In the genomic region with DNA sequence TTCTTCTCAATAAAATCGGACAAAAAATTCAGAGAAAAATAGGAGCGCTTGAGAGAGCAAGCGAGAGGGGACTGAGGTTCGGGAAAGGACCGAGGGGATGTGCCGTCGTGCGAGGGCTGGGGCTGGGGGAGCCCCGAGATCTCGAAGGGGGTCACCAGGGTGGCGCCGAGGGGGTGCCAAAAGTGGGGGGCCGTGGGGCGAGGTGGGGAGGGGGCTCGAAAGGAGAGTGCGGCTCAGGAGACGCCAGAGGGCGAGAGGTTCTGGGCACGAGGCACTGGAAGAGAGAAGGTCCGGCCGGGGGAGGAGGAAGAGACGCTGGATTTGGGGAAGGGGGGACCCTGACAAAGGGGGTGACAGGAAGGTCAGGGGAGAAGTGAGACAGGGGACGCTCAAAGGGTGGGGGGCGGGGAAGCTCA, we compare ENCODE assay signal across 8 cellular contexts. TPM values are rescaled to one million over a fixed set of nuclear protein-coding genes. Genes with fewer than 3 reads are reported as not detected.
DNase-seq lines count a peak whose midpoint lies in the region; ATAC-seq, FAIRE-seq and TF ChIP-seq lines count a peak whose summit lies in the region.

No MANE protein-coding gene starts in this region.

- in situ Hi-C loops in K562 (cut with MboI): no loop called here

- TF ChIP-seq CTCF in KMS-11 (conservative IDR thresholded peaks at IDR 0.05; ENCODE audit: low read depth, low read length) (no peak), K562 (IDR thresholded peaks at IDR 0.05 in 2 of 3, conservative IDR thresholded peaks at IDR 0.05 in 1 of 3; ENCODE audit: insufficient read depth in 2 of 3, low read depth in 1 of 3, low read length in 3 of 3) (no peak), kidney epithelial cell (IDR thresholded peaks at IDR 0.05; ENCODE audit: insufficient read depth, low read length, poor library complexity, severe bottlenecking) (no peak)

- BruUV-seq in K562 (replicated peaks; lab: Mats Ljungman, UMichigan): no TSS peak

- peaks cover 0 to 1% of the 10 kb centered on the region in 2 donors for H3K36me3 Mint-ChIP-seq in CD4-positive, alpha-beta memory T cell

- H3K9me3 ChIP-seq in CD4-positive, alpha-beta memory T cell (ENCODE audit: control insufficient read depth in 1 of 2, low read length in 2 of 2): no peaks in the 10 kb centered on the region
- H3K9me3 ChIP-seq in K562 (replicated peaks; ENCODE audit: control insufficient read depth, insufficient read depth, low read depth, low read length) (peaks cover 4% of the 10 kb centered on the region), subcutaneous abdominal adipose tissue (ENCODE audit: control insufficient read depth in 5 of 5, low read length in 5 of 5) (no peaks in the 10 kb centered on the region)

- H3K9ac ChIP-seq in KMS-11 (peak overlapping the region; percentile 92), K562 (ENCODE audit: insufficient read depth in 1 of 2, low read depth in 2 of 2, low read length in 2 of 2) (peak overlapping the region; percentile 81 to 95), subcutaneous abdominal adipose tissue (ENCODE audit: low read length in 5 of 5) (peak overlapping the region in 3 of 5 donors; percentile 64 to 75 (median 65))

- H3K4me3 Mint-ChIP-seq in CD4-positive, alpha-beta memory T cell: peak overlapping the region; percentile 70 to 89 (median 80)

- H3K4me2 ChIP-seq in KMS-11: peak overlapping the region; percentile 93; the same call in 1 of the 2 replicates
- peak overlapping the region; percentile 72; the same call in 1 of the 2 replicates for H3K4me2 ChIP-seq in K562 (ENCODE audit: insufficient read depth, low read length)

- H3K27me3 Mint-ChIP-seq in CD4-positive, alpha-beta memory T cell: peaks cover 41 to 51% of the 10 kb centered on the region in 2 donors

- H3K27me3 ChIP-seq in CD4-positive, alpha-beta memory T cell (ENCODE audit: insufficient read depth, low read length): peaks cover 29% of the 10 kb centered on the region
- H3K27me3 ChIP-seq in KMS-11 (ENCODE audit: insufficient read depth, low read depth) (no peaks in the 10 kb centered on the region), K562 (ENCODE audit: control insufficient read depth in 2 of 2, insufficient read depth in 2 of 2, low read length in 2 of 2) (no peaks in the 10 kb centered on the region), kidney epithelial cell (ENCODE audit: control insufficient read depth, insufficient read depth, low read length) (no peaks in the 10 kb centered on the region), subcutaneous abdominal adipose tissue (ENCODE audit: control insufficient read depth in 5 of 5, insufficient read depth in 4 of 5, low read length in 5 of 5) (peaks cover 0 to 21% (median 2%) of the 10 kb centered on the region in 5 donors)

- H2AFZ ChIP-seq in KMS-11 (ENCODE audit: low read depth) (peak overlapping the region; percentile 92), K562 (ENCODE audit: low read depth, low read length) (peak overlapping the region; percentile 61)

- peak in 2 of 5 donors; percentile 11 to 12 for DNase-seq in CD4-positive, alpha-beta memory T cell
- DNase-seq in K562 (ENCODE audit: extremely low read depth in 1 of 4, low spot score in 3 of 4): peak in 2 of 4 experiments; percentile 36 to 40
- no peak for DNase-seq in kidney epithelial cell (ENCODE audit: low read depth)
- DNase-seq in inferior parietal cortex (ENCODE audit: extremely low spot score): no peak
- DNase-seq in glomerular visceral epithelial cell (ENCODE audit: extremely low spot score): no peak

- H3K4me3 ChIP-seq in CD4-positive, alpha-beta memory T cell (ENCODE audit: low read length in 2 of 2): peak overlapping the region in 1 of 2 donors; percentile 24
- H3K4me3 ChIP-seq in KMS-11 (IDR thresholded peaks at IDR 0.05; ENCODE audit: insufficient read depth, low read depth, low read length) (peak overlapping the region; percentile 70), K562 (peak overlapping the region; percentile 91), kidney epithelial cell (ENCODE audit: low read depth, low read length) (peak overlapping the region; percentile 95), subcutaneous abdominal adipose tissue (ENCODE audit: low read depth in 1 of 5, low read length in 5 of 5) (peak overlapping the region; percentile 57 to 85 (median 67))

- peak; percentile 11 for FAIRE-seq in K562 (lab: Jason Lieb, UNC)

- POLR2A ChIA-PET in CD4-positive, alpha-beta memory T cell (lab: Charles Lee; ENCODE audit: partially characterized antibody): no interaction called here
- POLR2A ChIA-PET in K562 (lab: Yijun Ruan, JAX): interaction anchor here (1.4 kb wide), 1 partner anchor 108 kb away, joined by 4 read pairs; no protein-coding TSS in a partner anchor

- intact Hi-C loops in CD4-positive, alpha-beta memory T cell (cut with micrococcal nuclease): loop anchor here (10.0 kb wide), 1 partner anchor 111 kb away; a partner anchor contains a TSS
- intact Hi-C loops in K562 (cut with micrococcal nuclease): loop anchor here (1.0 to 5.0 kb wide), 2 partner anchors 11 to 57 kb away; no protein-coding TSS in a partner anchor

- peaks cover 0 to 5% (median 0%) of the 10 kb centered on the region in 8 donors for H3K9me3 Mint-ChIP-seq in CD4-positive, alpha-beta memory T cell

- H3K79me2 ChIP-seq in KMS-11 (ENCODE audit: insufficient read depth, low read depth) (peaks cover 15% of the 10 kb centered on the region; the same call in 1 of the 2 replicates), K562 (ENCODE audit: control insufficient read depth, insufficient read depth, low read length) (peaks cover 73% of the 10 kb centered on the region)

- H3K27ac Mint-ChIP-seq in CD4-positive, alpha-beta memory T cell: peak overlapping the region in 1 of 7 donors; percentile 80

- no peak for TF ChIP-seq EP300 in K562 (IDR thresholded peaks at IDR 0.05; ENCODE audit: low read length)

- WGBS in K562 (ENCODE audit: insufficient coverage, low coverage, missing lambda C conversion rate): 0% methylated on average over 9 of the region's 24 CpGs

- TF ChIP-seq RAD21 in K562 (CRISPR knock-in tag; conservative IDR thresholded peaks at IDR 0.05 in 1 of 2, IDR thresholded peaks at IDR 0.05 in 1 of 2): no peak

- H4K20me1 ChIP-seq in KMS-11 (ENCODE audit: insufficient read depth) (no peaks in the 10 kb centered on the region), K562 (replicated peaks; ENCODE audit: control insufficient read depth, insufficient read depth, low read length) (no peaks in the 10 kb centered on the region)

- no peaks in the 10 kb centered on the region for H3K9me1 ChIP-seq in K562 (ENCODE audit: control insufficient read depth, insufficient read depth, low read length)

- H3K4me1 ChIP-seq in CD4-positive, alpha-beta memory T cell (ENCODE audit: insufficient read depth, low read length): peaks cover 12% of the 10 kb centered on the region
- H3K4me1 ChIP-seq in KMS-11 (ENCODE audit: low read depth, poor library complexity, severe bottlenecking) (peaks cover 13% of the 10 kb centered on the region), K562 (replicated peaks in 1 of 2; ENCODE audit: control insufficient read depth in 2 of 2, insufficient read depth in 2 of 2, low read length in 2 of 2) (peaks cover 10 to 21% of the 10 kb centered on the region in 2 experiments; a peak in 4 of 5 replicates), subcutaneous abdominal adipose tissue (ENCODE audit: control insufficient read depth in 5 of 5, insufficient read depth in 5 of 5, low read length in 5 of 5) (peaks cover 0 to 30% (median 20%) of the 10 kb centered on the region in 5 donors)

- 0 out of 2 replicates have a peak, but pooled peaks have one; percentile 6 for TF ChIP-seq POLR2A in K562 (conservative IDR thresholded peaks at IDR 0.05)

- no peaks in the 10 kb centered on the region for H3K36me3 ChIP-seq in CD4-positive, alpha-beta memory T cell (ENCODE audit: insufficient read depth, low read length)
- no peaks in the 10 kb centered on the region for H3K36me3 ChIP-seq in KMS-11 (ENCODE audit: insufficient read depth)
- peaks cover 21% of the 10 kb centered on the region; the same call in 2 of the 3 replicates for H3K36me3 ChIP-seq in K562 (ENCODE audit: control insufficient read depth, insufficient read depth, low read length)
- no peaks in the 10 kb centered on the region for H3K36me3 ChIP-seq in kidney epithelial cell (ENCODE audit: control insufficient read depth, insufficient read depth, low read length)
- H3K36me3 ChIP-seq in subcutaneous abdominal adipose tissue (ENCODE audit: control insufficient read depth in 5 of 5, insufficient read depth in 5 of 5, low read length in 5 of 5): no peaks in the 10 kb centered on the region

- CTCF ChIA-PET in CD4-positive, alpha-beta memory T cell (lab: Charles Lee; ENCODE audit: partially characterized antibody): no interaction called here
- CTCF ChIA-PET in K562 (lab: Yijun Ruan, JAX; ENCODE audit: low intra/inter-chr PET ratio): no interaction called here

- no peak overlapping the region for H3K27ac ChIP-seq in CD4-positive, alpha-beta memory T cell (ENCODE audit: low read depth, low read length)
- H3K27ac ChIP-seq in KMS-11: peak overlapping the region; percentile 49
- peak overlapping the region; percentile 93 for H3K27ac ChIP-seq in K562 (ENCODE audit: extremely low read depth, low read depth, low read length)
- H3K27ac ChIP-seq in subcutaneous abdominal adipose tissue (ENCODE audit: low read depth, low read length): peak overlapping the region; percentile 57

- ATAC-seq in K562: peak; percentile 2
- ATAC-seq in GM18511 (IDR thresholded peaks at IDR 0.05; ENCODE audit: unreplicated experiment): no peak

- H3K4me1 Mint-ChIP-seq in CD4-positive, alpha-beta memory T cell: peaks cover 5 to 21% (median 11%) of the 10 kb centered on the region in 4 donors

RNA-seq across cellular contexts. Expression of a gene that starts 0.8 kb away (rescaled TPM):
- not detected for total RNA-seq in CD4-positive, alpha-beta memory T cell
- not detected for polyA plus RNA-seq in CD4-positive, alpha-beta memory T cell
- total RNA-seq in K562 (2011; cell fraction: chromatin; rRNA removed; ENCODE audit: low replicate concordance): 69.6 and 146 TPM in 2 replicates
- 23.8 and 33.3 TPM in 2 replicates for total RNA-seq in K562 (2011; cell fraction: nucleolus; rRNA removed)
- 45.3 and 46.5 TPM in 2 replicates for total RNA-seq in K562 (2011; cell fraction: nucleoplasm; rRNA removed)
- total RNA-seq in K562 (2014; rRNA removed) (39.4 and 39.8 TPM in 2 replicates), K562 (2014; rRNA removed; fragmentation: Illumina TruSeq; extraction: Trizol) (31.9 and 35.7 TPM in 2 replicates), K562 (2015; rRNA removed; fragmentation: Illumina TruSeq; extraction: Trizol) (30.5 and 32.3 TPM in 2 replicates), K562 (2021) (57.3 and 59.6 TPM in 2 replicates), kidney epithelial cell (68.6 and 77.0 TPM in 2 replicates)
- polyA plus RNA-seq in K562 (2011; rRNA removed) (3.4 and 5.2 TPM in 2 replicates), K562 (2014; fragmentation: Illumina TruSeq; extraction: Trizol) (50.0 and 58.5 TPM in 2 replicates), K562 (2014; fragmentation: Nextera tagmentation; extraction: Ambion mirVana) (1 to 10 TPM; 3.2 to 3.5 TPM), K562 (2014; rRNA removed) (21.1 and 27.7 TPM in 2 replicates)
- 0.95 and 2.9 TPM in 2 replicates for polyA plus RNA-seq in K562 (2011; cell fraction: cytosol; rRNA removed)
- polyA plus RNA-seq in K562 (2011; cell fraction: nucleus; rRNA removed): 11.1 and 17.4 TPM in 2 replicates
- polyA plus RNA-seq in K562 (2012): 32.3 and 35.2 TPM in 2 replicates
- 13.0 and 18.7 TPM in 2 replicates for polyA minus RNA-seq in K562 (2011; rRNA and poly(A)+ RNA removed)
- 9.4 and 13.0 TPM in 2 replicates for polyA minus RNA-seq in K562 (2011; cell fraction: cytosol; rRNA and poly(A)+ RNA removed)
- polyA minus RNA-seq in K562 (2011; cell fraction: nucleus; rRNA and poly(A)+ RNA removed): 17.1 and 20.3 TPM in 2 replicates

Comparison
In these comparisons a context has a peak if more than half of its experiments do, and no peak if none do; other contexts are left out.
1. RNA of a gene that starts 0.8 kb away (total RNA-seq): 68.6 to 77.0 TPM in kidney epithelial cell and 23.8 to 146 TPM in K562; not detected in CD4-positive, alpha-beta memory T cell; every median in the first group is over 10 times any median in the second.
2. Peak in every context shown above with its lines, with median percentiles within 50 percentile points of each other: H3K9ac ChIP-seq.